9 cellular contexts compared by ENCODE assay signal in the genomic region with DNA sequence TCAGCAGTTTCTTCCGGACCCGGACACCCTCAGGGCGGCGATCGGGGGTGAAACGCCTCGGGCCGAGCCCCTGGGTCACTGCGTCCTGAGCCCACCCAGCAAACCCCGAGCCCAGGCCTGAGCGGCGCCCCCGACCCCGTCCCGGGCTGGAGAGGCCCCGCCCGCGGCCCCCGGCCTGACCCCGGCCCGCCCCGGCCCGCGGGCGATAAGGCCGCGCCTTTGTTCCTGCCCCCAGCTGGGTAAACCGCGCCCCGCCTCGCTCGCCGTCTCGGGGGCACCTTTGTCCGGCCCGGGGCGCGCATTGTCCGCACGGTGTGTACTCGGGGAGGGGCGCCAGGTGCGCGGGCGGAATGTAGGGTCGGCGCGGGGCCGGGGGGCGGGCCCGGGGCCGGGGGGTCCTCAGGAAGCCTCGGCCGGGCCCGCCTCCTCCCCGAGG. TPM values are rescaled to one million over a fixed set of nuclear protein-coding genes. Genes with fewer than 3 reads are reported as not detected.
DNase-seq lines count a peak whose midpoint lies in the region; ATAC-seq, FAIRE-seq and TF ChIP-seq lines count a peak whose summit lies in the region.
"Had no signal": no experiment of that assay in that cellular context is flagged by ENCODE, and none has a peak within 500 bp of the region (broad histone marks: within the 10 kb centered on the region; RNA-seq: fewer than 3 reads in every experiment).

No MANE protein-coding gene starts in this region.

- H3K27me3 ChIP-seq in keratinocyte (ENCODE audit: control insufficient read depth, extremely low read depth, insufficient read depth, low read length): peaks cover 63% of the 10 kb centered on the region

- peak overlapping the region; percentile 19 to 54 (median 20) for H3K4me3 ChIP-seq in keratinocyte (ENCODE audit: control insufficient read depth in 2 of 3, extremely low read depth in 1 of 3, insufficient read depth in 2 of 3, low read depth in 1 of 3, low read length in 3 of 3)

- H3K4me1 Mint-ChIP-seq in activated naive CD4-positive, alpha-beta T cell treated with anti-CD3 and anti-CD28 coated beads for 36 hours (ENCODE audit: low read depth): peaks cover 23% of the 10 kb centered on the region
- H3K4me1 Mint-ChIP-seq in WTC11 (peaks cover 30% of the 10 kb centered on the region), type B pancreatic cell (ENCODE audit: unreplicated experiment) (peaks cover 10% of the 10 kb centered on the region)

- H3K9ac ChIP-seq in keratinocyte (ENCODE audit: control insufficient read depth, extremely low read depth, insufficient read depth, low read length): no peak overlapping the region

- ATAC-seq in activated naive CD4-positive, alpha-beta T cell treated with anti-CD3 and anti-CD28 coated beads, Interleukin-2, amount 50 U/mL, for 72 hours: no peak
- 0 out of 2 replicates have a peak, but pooled peaks have one; percentile 4 for ATAC-seq in WTC11

- H3K4me3 Mint-ChIP-seq in activated naive CD4-positive, alpha-beta T cell treated with anti-CD3 and anti-CD28 coated beads for 36 hours: peak overlapping the region; percentile 52
- H3K4me3 Mint-ChIP-seq in WTC11 (peak overlapping the region; percentile 49), type B pancreatic cell (peak overlapping the region; percentile 67)

- dilution Hi-C loops in keratinocyte (cut with MboI; ENCODE audit: extremely low pct_ligation_motif_present, low sequenced_read_pairs): no loop called here

- no peak overlapping the region for H2AFZ ChIP-seq in keratinocyte (ENCODE audit: control insufficient read depth, low read length)

- no peak for FAIRE-seq in keratinocyte (lab: Jason Lieb, UNC)

- no peaks in the 10 kb centered on the region for H4K20me1 ChIP-seq in keratinocyte (ENCODE audit: control insufficient read depth, extremely low read depth, insufficient read depth, low read length)

- H3K27me3 Mint-ChIP-seq in activated naive CD4-positive, alpha-beta T cell treated with anti-CD3 and anti-CD28 coated beads for 36 hours (ENCODE audit: low read depth): peaks cover 66% of the 10 kb centered on the region
- peaks cover 95% of the 10 kb centered on the region for H3K27me3 Mint-ChIP-seq in WTC11 (ENCODE audit: low read depth)
- H3K27me3 Mint-ChIP-seq in type B pancreatic cell: peaks cover 81% of the 10 kb centered on the region

- no peaks in the 10 kb centered on the region for H3K79me2 ChIP-seq in keratinocyte (ENCODE audit: control insufficient read depth, insufficient read depth, low read length)

- POLR2A ChIA-PET in WTC11 (lab: Charles Lee): no interaction called here

- peaks cover 9% of the 10 kb centered on the region for H3K4me1 ChIP-seq in keratinocyte (ENCODE audit: control insufficient read depth, extremely low read depth, insufficient read depth, low read length)

- H3K36me3 Mint-ChIP-seq in activated naive CD4-positive, alpha-beta T cell treated with anti-CD3 and anti-CD28 coated beads for 36 hours (ENCODE audit: low read depth): no peaks in the 10 kb centered on the region
- peaks cover 0 to 6% of the 10 kb centered on the region in 2 donors for H3K36me3 Mint-ChIP-seq in activated naive CD4-positive, alpha-beta T cell treated with anti-CD3 and anti-CD28 coated beads, Interleukin-2, amount 50 U/mL, for 72 hours
- H3K36me3 Mint-ChIP-seq in WTC11: no peaks in the 10 kb centered on the region
- H3K36me3 Mint-ChIP-seq in type B pancreatic cell: peaks cover 4% of the 10 kb centered on the region

- DNase-seq in activated naive CD4-positive, alpha-beta T cell treated with anti-CD3 and anti-CD28 coated beads for 36 hours: no peak
- no peak for DNase-seq in activated naive CD4-positive, alpha-beta T cell treated with anti-CD3 and anti-CD28 coated beads, Interleukin-2, amount 50 U/mL, for 72 hours (ENCODE audit: low spot score in 2 of 2)
- peak; percentile 46 for DNase-seq in WTC11 (ENCODE audit: low spot score)
- no peak for DNase-seq in keratinocyte (ENCODE audit: low read depth, low spot score)
- peak; percentile 71 for DNase-seq in type B pancreatic cell (ENCODE audit: extremely low spot score, unreplicated experiment)
- DNase-seq in NCI-H2196 treated with DMSO at 0.1 percent for 48 hours (lab: John Stamatoyannopoulos, UW; ENCODE audit: unreplicated experiment): no peak
- no peak for DNase-seq in SHP77 treated with DMSO at 0.1 percent for 48 hours (lab: John Stamatoyannopoulos, UW)
- DNase-seq in activated gamma-delta T cell treated with Interleukin-2 at 50 U/mL for 16 hours: no peak
- DNase-seq: DMS153 had no signal

- H3K9me1 ChIP-seq in keratinocyte (ENCODE audit: control insufficient read depth, extremely low read depth, insufficient read depth, low read length): no peaks in the 10 kb centered on the region

- intact Hi-C loops in activated naive CD4-positive, alpha-beta T cell treated with anti-CD3 and anti-CD28 coated beads for 36 hours (cut with micrococcal nuclease): loop anchor here (5.0 kb wide), 2 partner anchors 388 to 693 kb away; no protein-coding TSS in a partner anchor

- no peak for TF ChIP-seq CTCF in WTC11 (IDR thresholded peaks at IDR 0.05)
- no peak for TF ChIP-seq CTCF in keratinocyte (optimal IDR thresholded peaks at IDR 0.05 in 1 of 3, IDR thresholded peaks at IDR 0.05 in 1 of 3, conservative IDR thresholded peaks at IDR 0.05 in 1 of 3; ENCODE audit: extremely low read depth in 1 of 3, insufficient read depth in 2 of 3, low read length in 3 of 3)
- TF ChIP-seq CTCF in type B pancreatic cell (conservative IDR thresholded peaks at IDR 0.05): no peak

- no peaks in the 10 kb centered on the region for H3K36me3 ChIP-seq in keratinocyte (ENCODE audit: control insufficient read depth in 2 of 2, extremely low read depth in 1 of 2, insufficient read depth in 2 of 2, low read length in 2 of 2)

- H3K9me3 ChIP-seq in keratinocyte (ENCODE audit: control insufficient read depth, low read depth, low read length): no peaks in the 10 kb centered on the region

- no peak overlapping the region for H3K27ac Mint-ChIP-seq in activated naive CD4-positive, alpha-beta T cell treated with anti-CD3 and anti-CD28 coated beads for 36 hours
- H3K27ac Mint-ChIP-seq in activated naive CD4-positive, alpha-beta T cell treated with anti-CD3 and anti-CD28 coated beads, Interleukin-2, amount 50 U/mL, for 72 hours: no peak overlapping the region
- no peak overlapping the region for H3K27ac Mint-ChIP-seq in WTC11
- H3K27ac Mint-ChIP-seq in type B pancreatic cell: no peak overlapping the region

- no peak overlapping the region for H3K27ac ChIP-seq in keratinocyte (ENCODE audit: control insufficient read depth, insufficient read depth, low read length)

- H3K9me3 Mint-ChIP-seq in activated naive CD4-positive, alpha-beta T cell treated with anti-CD3 and anti-CD28 coated beads for 36 hours: no peaks in the 10 kb centered on the region
- no peaks in the 10 kb centered on the region for H3K9me3 Mint-ChIP-seq in activated naive CD4-positive, alpha-beta T cell treated with anti-CD3 and anti-CD28 coated beads, Interleukin-2, amount 50 U/mL, for 72 hours
- H3K9me3 Mint-ChIP-seq in WTC11 (no peaks in the 10 kb centered on the region), type B pancreatic cell (peaks cover 5% of the 10 kb centered on the region)

- peak overlapping the region; percentile 56 for H3K4me2 ChIP-seq in keratinocyte (ENCODE audit: control insufficient read depth, extremely low read depth, insufficient read depth, low read depth, low read length)

- CTCF ChIA-PET in activated naive CD4-positive, alpha-beta T cell treated with anti-CD3 and anti-CD28 coated beads for 36 hours (lab: Charles Lee): no interaction called here
- CTCF ChIA-PET in WTC11 (lab: Charles Lee): interaction anchor here (0.7 kb wide), 1 partner anchor 26 kb away, joined by 3 read pairs; no protein-coding TSS in a partner anchor

TF ChIP-seq in WTC11, 78 proteins besides CTCF, POLR2A, EP300 and RAD21 (continues in another document):
- TF ChIP-seq EMX1 (CRISPR knock-in tag; IDR thresholded peaks at IDR 0.05): no peak
- no peak for TF ChIP-seq RELA (CRISPR knock-in tag; IDR thresholded peaks at IDR 0.05; ENCODE audit: borderline replicate concordance)

RNA-seq across cellular contexts. Expression of a gene that starts 10.8 kb away (rescaled TPM):
- total RNA-seq in activated naive CD4-positive, alpha-beta T cell treated with anti-CD3 and anti-CD28 coated beads for 36 hours: under 1 TPM in 1 of 2 experiments, not detected in 1; 0.10 TPM
- total RNA-seq in activated naive CD4-positive, alpha-beta T cell treated with anti-CD3 and anti-CD28 coated beads, Interleukin-2, amount 50 U/mL, for 72 hours: under 1 TPM in 1 of 2 donors, not detected in 1; 0.12 TPM
- total RNA-seq in WTC11 (2021) (0.32 to 0.46 TPM (median 0.34 TPM) in 3 replicates), type B pancreatic cell (ENCODE audit: low replicate concordance) (14.9 and 27.0 TPM in 2 replicates)
- 0.02 TPM in 1 of 3 replicates, not detected in the others for polyA plus RNA-seq in keratinocyte
- polyA plus RNA-seq in keratinocyte (2011; ENCODE audit: low read depth): not detected
- not detected in 2 replicates for polyA plus RNA-seq in keratinocyte (2011; cell fraction: cytosol; rRNA removed)
- not detected in 2 replicates for polyA plus RNA-seq in keratinocyte (2011; cell fraction: nucleus; rRNA removed)
- polyA plus RNA-seq in keratinocyte (2012; ENCODE audit: low replicate concordance): 0.10 and 0.11 TPM in 2 replicates
- polyA minus RNA-seq in keratinocyte: 0.10 TPM in 1 of 3 replicates, not detected in the others
- polyA minus RNA-seq in keratinocyte (2011; cell fraction: cytosol; rRNA and poly(A)+ RNA removed): not detected
- polyA minus RNA-seq in keratinocyte (2011; cell fraction: nucleus; rRNA and poly(A)+ RNA removed): not detected in 2 replicates

RNA-seq across cellular contexts. Expression of a gene that starts 50.1 kb away (rescaled TPM):
- 10 to 100 TPM; 26.0 to 28.3 TPM for total RNA-seq in activated naive CD4-positive, alpha-beta T cell treated with anti-CD3 and anti-CD28 coated beads for 36 hours
- total RNA-seq in activated naive CD4-positive, alpha-beta T cell treated with anti-CD3 and anti-CD28 coated beads, Interleukin-2, amount 50 U/mL, for 72 hours: 10 to 100 TPM; 29.2 to 45.2 TPM
- total RNA-seq in WTC11 (2021) (26.0 to 38.5 TPM (median 27.6 TPM) in 3 replicates), type B pancreatic cell (ENCODE audit: low replicate concordance) (22.3 and 26.9 TPM in 2 replicates)
- 9.9 to 17.1 TPM (median 13.0 TPM) in 3 replicates for polyA plus RNA-seq in keratinocyte
- polyA plus RNA-seq in keratinocyte (2011; ENCODE audit: low read depth): 21.5 TPM
- polyA plus RNA-seq in keratinocyte (2011; cell fraction: cytosol; rRNA removed): 6.7 and 8.9 TPM in 2 replicates
- polyA plus RNA-seq in keratinocyte (2011; cell fraction: nucleus; rRNA removed): 48.0 and 48.8 TPM in 2 replicates
- polyA plus RNA-seq in keratinocyte (2012; ENCODE audit: low replicate concordance): 12.5 and 14.4 TPM in 2 replicates
- polyA minus RNA-seq in keratinocyte: 13.5 to 28.4 TPM (median 14.1 TPM) in 3 replicates
- polyA minus RNA-seq in keratinocyte (2011; cell fraction: cytosol; rRNA and poly(A)+ RNA removed): 10.4 TPM
- 16.9 and 32.6 TPM in 2 replicates for polyA minus RNA-seq in keratinocyte (2011; cell fraction: nucleus; rRNA and poly(A)+ RNA removed)

Comparison
In these comparisons a context has a peak if more than half of its experiments do, and no peak if none do; other contexts are left out.
1. DNase-seq: peak in WTC11 (single experiment) and type B pancreatic cell (single experiment); none in activated naive CD4-positive, alpha-beta T cell treated with anti-CD3 and anti-CD28 coated beads for 36 hours (single experiment), activated naive CD4-positive, alpha-beta T cell treated with anti-CD3 and anti-CD28 coated beads, Interleukin-2, amount 50 U/mL, for 72 hours (0 of 2), keratinocyte (single experiment), NCI-H2196 treated with DMSO at 0.1 percent for 48 hours (single experiment), SHP77 treated with DMSO at 0.1 percent for 48 hours (single experiment) and activated gamma-delta T cell treated with Interleukin-2 at 50 U/mL for 16 hours (single experiment).
2. RNA of a gene that starts 10.8 kb away (total RNA-seq): 14.9 to 27.0 TPM in type B pancreatic cell; 0.32 to 0.46 TPM in WTC11, 0.12 TPM in activated naive CD4-positive, alpha-beta T cell treated with anti-CD3 and anti-CD28 coated beads, Interleukin-2, amount 50 U/mL, for 72 hours and 0.10 TPM in activated naive CD4-positive, alpha-beta T cell treated with anti-CD3 and anti-CD28 coated beads for 36 hours; every median in the first group is over 10 times any median in the second.
3. Peak in every context shown above with its lines, with median percentiles within 50 percentile points of each other: H3K4me3 Mint-ChIP-seq.